ENCODE assay signal across 1 cellular context in genomic region chr21:44869860-44870747, GRCh38.
A peak's percentile ranks its signal among the peaks of the same experiment; 100 is the strongest.
TF ChIP-seq lines count a peak whose summit lies in the region.

No MANE protein-coding gene starts in this region.

TF ChIP-seq in HepG2, 621 proteins besides CTCF, POLR2A, EP300 and RAD21 (continued from another document):
- TF ChIP-seq PLRG1 (conservative IDR thresholded peaks at IDR 0.05): no peak
- no peak for TF ChIP-seq YEATS2 (CRISPR knock-in tag; IDR thresholded peaks at IDR 0.05; ENCODE audit: borderline replicate concordance)
- TF ChIP-seq ZNF619 (CRISPR knock-in tag; IDR thresholded peaks at IDR 0.05): 0 out of 2 replicates have a peak, but pooled peaks have one; percentile 63
- TF ChIP-seq, protein P1, sequence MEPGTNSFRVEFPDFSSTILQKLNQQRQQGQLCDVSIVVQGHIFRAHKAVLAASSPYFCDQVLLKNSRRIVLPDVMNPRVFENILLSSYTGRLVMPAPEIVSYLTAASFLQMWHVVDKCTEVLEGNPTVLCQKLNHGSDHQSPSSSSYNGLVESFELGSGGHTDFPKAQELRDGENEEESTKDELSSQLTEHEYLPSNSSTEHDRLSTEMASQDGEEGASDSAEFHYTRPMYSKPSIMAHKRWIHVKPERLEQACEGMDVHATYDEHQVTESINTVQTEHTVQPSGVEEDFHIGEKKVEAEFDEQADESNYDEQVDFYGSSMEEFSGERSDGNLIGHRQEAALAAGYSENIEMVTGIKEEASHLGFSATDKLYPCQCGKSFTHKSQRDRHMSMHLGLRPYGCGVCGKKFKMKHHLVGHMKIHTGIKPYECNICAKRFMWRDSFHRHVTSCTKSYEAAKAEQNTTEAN (CRISPR knock-in tag; conservative IDR thresholded peaks at IDR 0.05): peak; percentile 29; the same call in 1 of the 2 replicates
- TF ChIP-seq SOX13 (IDR thresholded peaks at IDR 0.05): no peak
- peak in 1 of 2 experiments; percentile 75; a peak in 2 of 4 replicates for TF ChIP-seq SOX13 (CRISPR knock-in tag; conservative IDR thresholded peaks at IDR 0.05 in 1 of 2, IDR thresholded peaks at IDR 0.05 in 1 of 2)
- peak; percentile 63; the same call in 1 of the 2 replicates for TF ChIP-seq PHF21A (CRISPR knock-in tag; IDR thresholded peaks at IDR 0.05)
- TF ChIP-seq CERS6 (CRISPR knock-in tag; IDR thresholded peaks at IDR 0.05): no peak
- 0 out of 2 replicates have a peak, but pooled peaks have one; percentile 38 for TF ChIP-seq KDM1A (CRISPR knock-in tag; IDR thresholded peaks at IDR 0.05)
- TF ChIP-seq, protein P2, sequence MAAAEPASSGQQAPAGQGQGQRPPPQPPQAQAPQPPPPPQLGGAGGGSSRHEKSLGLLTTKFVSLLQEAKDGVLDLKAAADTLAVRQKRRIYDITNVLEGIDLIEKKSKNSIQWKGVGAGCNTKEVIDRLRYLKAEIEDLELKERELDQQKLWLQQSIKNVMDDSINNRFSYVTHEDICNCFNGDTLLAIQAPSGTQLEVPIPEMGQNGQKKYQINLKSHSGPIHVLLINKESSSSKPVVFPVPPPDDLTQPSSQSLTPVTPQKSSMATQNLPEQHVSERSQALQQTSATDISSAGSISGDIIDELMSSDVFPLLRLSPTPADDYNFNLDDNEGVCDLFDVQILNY (CRISPR knock-in tag; conservative IDR thresholded peaks at IDR 0.05): no peak
- peak; percentile 36; the same call in 1 of the 2 replicates for TF ChIP-seq IRF2 (CRISPR knock-in tag; IDR thresholded peaks at IDR 0.05)
- no peak for TF ChIP-seq ATF7 (IDR thresholded peaks at IDR 0.05)
- peak; percentile 47; the same call in 1 of the 2 replicates for TF ChIP-seq ATF7 (CRISPR knock-in tag; IDR thresholded peaks at IDR 0.05)
- no peak for TF ChIP-seq SIN3B (IDR thresholded peaks at IDR 0.05; ENCODE audit: low read length)
- TF ChIP-seq STAT6 (CRISPR knock-in tag; IDR thresholded peaks at IDR 0.05; ENCODE audit: borderline replicate concordance): no peak
- TF ChIP-seq, protein P3, sequence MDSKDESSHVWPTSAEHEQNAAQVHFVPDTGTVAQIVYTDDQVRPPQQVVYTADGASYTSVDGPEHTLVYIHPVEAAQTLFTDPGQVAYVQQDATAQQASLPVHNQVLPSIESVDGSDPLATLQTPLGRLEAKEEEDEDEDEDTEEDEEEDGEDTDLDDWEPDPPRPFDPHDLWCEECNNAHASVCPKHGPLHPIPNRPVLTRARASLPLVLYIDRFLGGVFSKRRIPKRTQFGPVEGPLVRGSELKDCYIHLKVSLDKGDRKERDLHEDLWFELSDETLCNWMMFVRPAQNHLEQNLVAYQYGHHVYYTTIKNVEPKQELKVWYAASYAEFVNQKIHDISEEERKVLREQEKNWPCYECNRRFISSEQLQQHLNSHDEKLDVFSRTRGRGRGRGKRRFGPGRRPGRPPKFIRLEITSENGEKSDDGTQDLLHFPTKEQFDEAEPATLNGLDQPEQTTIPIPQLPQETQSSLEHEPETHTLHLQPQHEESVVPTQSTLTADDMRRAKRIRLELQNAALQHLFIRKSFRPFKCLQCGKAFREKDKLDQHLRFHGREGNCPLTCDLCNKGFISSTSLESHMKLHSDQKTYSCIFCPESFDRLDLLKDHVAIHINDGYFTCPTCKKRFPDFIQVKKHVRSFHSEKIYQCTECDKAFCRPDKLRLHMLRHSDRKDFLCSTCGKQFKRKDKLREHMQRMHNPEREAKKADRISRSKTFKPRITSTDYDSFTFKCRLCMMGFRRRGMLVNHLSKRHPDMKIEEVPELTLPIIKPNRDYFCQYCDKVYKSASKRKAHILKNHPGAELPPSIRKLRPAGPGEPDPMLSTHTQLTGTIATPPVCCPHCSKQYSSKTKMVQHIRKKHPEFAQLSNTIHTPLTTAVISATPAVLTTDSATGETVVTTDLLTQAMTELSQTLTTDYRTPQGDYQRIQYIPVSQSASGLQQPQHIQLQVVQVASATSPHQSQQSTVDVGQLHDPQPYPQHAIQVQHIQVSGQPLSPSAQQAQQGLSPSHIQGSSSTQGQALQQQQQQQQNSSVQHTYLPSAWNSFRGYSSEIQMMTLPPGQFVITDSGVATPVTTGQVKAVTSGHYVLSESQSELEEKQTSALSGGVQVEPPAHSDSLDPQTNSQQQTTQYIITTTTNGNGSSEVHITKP (CRISPR knock-in tag; IDR thresholded peaks at IDR 0.05; ENCODE audit: low read depth): peak; percentile 25; the same call in 1 of the 2 replicates
- peak; percentile 79; the same call in 1 of the 2 replicates for TF ChIP-seq ZNF710 (CRISPR knock-in tag; IDR thresholded peaks at IDR 0.05; ENCODE audit: borderline replicate concordance)
- no peak for TF ChIP-seq ZNF776 (CRISPR knock-in tag; IDR thresholded peaks at IDR 0.05)
- TF ChIP-seq ZKSCAN1 (IDR thresholded peaks at IDR 0.05; ENCODE audit: low read length): no peak
- peak; percentile 60; the same call in 1 of the 2 replicates for TF ChIP-seq KLF6 (CRISPR knock-in tag; IDR thresholded peaks at IDR 0.05)
- TF ChIP-seq ATRX (CRISPR knock-in tag; IDR thresholded peaks at IDR 0.05; ENCODE audit: borderline replicate concordance): no peak
- 0 out of 2 replicates have a peak, but pooled peaks have one; percentile 22 for TF ChIP-seq GTF3A (CRISPR knock-in tag; conservative IDR thresholded peaks at IDR 0.05)
- TF ChIP-seq, protein P4, sequence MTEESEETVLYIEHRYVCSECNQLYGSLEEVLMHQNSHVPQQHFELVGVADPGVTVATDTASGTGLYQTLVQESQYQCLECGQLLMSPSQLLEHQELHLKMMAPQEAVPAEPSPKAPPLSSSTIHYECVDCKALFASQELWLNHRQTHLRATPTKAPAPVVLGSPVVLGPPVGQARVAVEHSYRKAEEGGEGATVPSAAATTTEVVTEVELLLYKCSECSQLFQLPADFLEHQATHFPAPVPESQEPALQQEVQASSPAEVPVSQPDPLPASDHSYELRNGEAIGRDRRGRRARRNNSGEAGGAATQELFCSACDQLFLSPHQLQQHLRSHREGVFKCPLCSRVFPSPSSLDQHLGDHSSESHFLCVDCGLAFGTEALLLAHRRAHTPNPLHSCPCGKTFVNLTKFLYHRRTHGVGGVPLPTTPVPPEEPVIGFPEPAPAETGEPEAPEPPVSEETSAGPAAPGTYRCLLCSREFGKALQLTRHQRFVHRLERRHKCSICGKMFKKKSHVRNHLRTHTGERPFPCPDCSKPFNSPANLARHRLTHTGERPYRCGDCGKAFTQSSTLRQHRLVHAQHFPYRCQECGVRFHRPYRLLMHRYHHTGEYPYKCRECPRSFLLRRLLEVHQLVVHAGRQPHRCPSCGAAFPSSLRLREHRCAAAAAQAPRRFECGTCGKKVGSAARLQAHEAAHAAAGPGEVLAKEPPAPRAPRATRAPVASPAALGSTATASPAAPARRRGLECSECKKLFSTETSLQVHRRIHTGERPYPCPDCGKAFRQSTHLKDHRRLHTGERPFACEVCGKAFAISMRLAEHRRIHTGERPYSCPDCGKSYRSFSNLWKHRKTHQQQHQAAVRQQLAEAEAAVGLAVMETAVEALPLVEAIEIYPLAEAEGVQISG (CRISPR knock-in tag; IDR thresholded peaks at IDR 0.05): 0 out of 2 replicates have a peak, but pooled peaks have one; percentile 15
- no peak for TF ChIP-seq ZNF841 (CRISPR knock-in tag; IDR thresholded peaks at IDR 0.05; ENCODE audit: borderline replicate concordance)
- TF ChIP-seq MIER3 (CRISPR knock-in tag; IDR thresholded peaks at IDR 0.05; ENCODE audit: borderline replicate concordance): 0 out of 2 replicates have a peak, but pooled peaks have one; percentile 43
- no peak for TF ChIP-seq ZSCAN12 (CRISPR knock-in tag; IDR thresholded peaks at IDR 0.05)
- no peak for TF ChIP-seq ZNF75D (CRISPR knock-in tag; IDR thresholded peaks at IDR 0.05; ENCODE audit: borderline replicate concordance)
- TF ChIP-seq SP5 (CRISPR knock-in tag; IDR thresholded peaks at IDR 0.05; ENCODE audit: borderline replicate concordance, low read depth): peak; percentile 29; the same call in 1 of the 2 replicates
- TF ChIP-seq MBD4 (IDR thresholded peaks at IDR 0.05; ENCODE audit: borderline replicate concordance, low read length): no peak
- TF ChIP-seq FOXK2 (IDR thresholded peaks at IDR 0.05): peak; percentile 10; the same call in 1 of the 2 replicates
- TF ChIP-seq ZMAT3 (CRISPR knock-in tag; conservative IDR thresholded peaks at IDR 0.05): 0 out of 2 replicates have a peak, but pooled peaks have one; percentile 55
- TF ChIP-seq HOXA3 (CRISPR knock-in tag; IDR thresholded peaks at IDR 0.05): peak; percentile 31; the same call in 1 of the 2 replicates
- TF ChIP-seq ZSCAN31 (CRISPR knock-in tag; IDR thresholded peaks at IDR 0.05; ENCODE audit: low read depth): 0 out of 2 replicates have a peak, but pooled peaks have one; percentile 43
- TF ChIP-seq JUND (CRISPR knock-in tag; IDR thresholded peaks at IDR 0.05): peak; percentile 89
- peak; percentile 36 for TF ChIP-seq CEBPG (CRISPR knock-in tag; IDR thresholded peaks at IDR 0.05)
TF ChIP-seq in HepG2: peak in this region for 131.
